Comparison of ENCODE assay signal across 8 cellular contexts in genomic region chr7:27095050-27095896, GRCh38. TPM values are rescaled to one million over a fixed set of nuclear protein-coding genes. Genes with fewer than 3 reads are reported as not detected.
DNase-seq lines count a peak whose midpoint lies in the region; ATAC-seq and TF ChIP-seq lines count a peak whose summit lies in the region.

No MANE protein-coding gene starts in this region.

- H3K36me3 Mint-ChIP-seq in Caco-2 (ENCODE audit: insufficient read depth, unreplicated experiment) = peaks cover 23% of the 10 kb centered on the region
- H3K36me3 Mint-ChIP-seq in activated T-cell treated with anti-CD3 and anti-CD28 coated beads, Interleukin-2, amount 50 U/mL, for 72 hours (ENCODE audit: insufficient read depth in 2 of 2) = peaks cover 0 to 10% of the 10 kb centered on the region in 2 donors

- peaks cover 57% of the 10 kb centered on the region for H3K4me1 Mint-ChIP-seq in Caco-2 (ENCODE audit: low read depth, unreplicated experiment)
- peaks cover 42% of the 10 kb centered on the region for H3K4me1 Mint-ChIP-seq in activated T-cell treated with anti-CD3 and anti-CD28 coated beads, Interleukin-2, amount 50 U/mL, for 72 hours (ENCODE audit: low read depth)

- no peaks in the 10 kb centered on the region for H3K9me3 Mint-ChIP-seq in Caco-2 (ENCODE audit: unreplicated experiment)
- H3K9me3 Mint-ChIP-seq in activated T-cell treated with anti-CD3 and anti-CD28 coated beads, Interleukin-2, amount 50 U/mL, for 72 hours = no peaks in the 10 kb centered on the region

- H3K36me3 ChIP-seq in Caco-2 (ENCODE audit: control insufficient read depth, insufficient read depth, low read length) (no peaks in the 10 kb centered on the region), upper lobe of left lung (no peaks in the 10 kb centered on the region)

- H3K9me3 ChIP-seq in Caco-2 (no peaks in the 10 kb centered on the region), upper lobe of left lung (no peaks in the 10 kb centered on the region)

- intact Hi-C loops in Caco-2 (cut with micrococcal nuclease; ENCODE audit: unreplicated experiment) (no loop called here), sciatic nerve (cut with DNase I) (no loop called here)

- DNase-seq in Caco-2 = no peak
- peak; percentile 33 to 43 for DNase-seq in activated T-cell treated with anti-CD3 and anti-CD28 coated beads, Interleukin-2, amount 50 U/mL, for 72 hours
- peak; percentile 80 for DNase-seq in left kidney (ENCODE audit: low read depth, low spot score)
- DNase-seq in upper lobe of left lung = peak in 1 of 2 donors; percentile 86
- no peak for DNase-seq in stimulated activated naive CD4-positive, alpha-beta T cell treated with Interleukin-2 at 50 U/mL for 16 hours (lab: John Stamatoyannopoulos, UW)
- no peak for DNase-seq in sciatic nerve (ENCODE audit: low spot score)
- DNase-seq in HuH-7 (ENCODE audit: low spot score) = no peak

- TSS peak; percentile 71 for BruUV-seq in Caco-2 (replicated peaks; lab: Mats Ljungman, UMichigan)

- H3K4me3 ChIP-seq in Caco-2 (ENCODE audit: low read depth, low read length) (peak overlapping the region; percentile 86), upper lobe of left lung (peak overlapping the region in 3 of 4 donors; percentile 80 to 93 (median 85))

- 18 to 36% methylated on average over 19 to 33 of the region's 33 CpGs for WGBS in upper lobe of left lung, 2 donors

- H3K4me1 ChIP-seq in Caco-2 (peaks cover 17% of the 10 kb centered on the region), upper lobe of left lung (peaks cover 4 to 24% (median 14%) of the 10 kb centered on the region in 4 donors)

- H3K27me3 ChIP-seq in Caco-2 (replicated peaks; ENCODE audit: control insufficient read depth, insufficient read depth, low read length) (no peaks in the 10 kb centered on the region), upper lobe of left lung (peaks cover 0 to 13% (median 4%) of the 10 kb centered on the region in 4 donors)

- POLR2A ChIA-PET in Caco-2 (lab: Charles Lee) = interaction anchor here (0.7 to 1.7 kb wide), 2 partner anchors 14 to 394 kb away, joined by 8 to 10 read pairs; no protein-coding TSS in a partner anchor

- peak overlapping the region; percentile 87 for H3K4me3 Mint-ChIP-seq in Caco-2 (ENCODE audit: unreplicated experiment)
- H3K4me3 Mint-ChIP-seq in activated T-cell treated with anti-CD3 and anti-CD28 coated beads, Interleukin-2, amount 50 U/mL, for 72 hours = peak overlapping the region; percentile 87 to 89

- peak; percentile 4 for ATAC-seq in HG02938 (IDR thresholded peaks at IDR 0.05; ENCODE audit: unreplicated experiment)
- peak; percentile 31 to 41 for ATAC-seq in activated T-cell treated with anti-CD3 and anti-CD28 coated beads, Interleukin-2, amount 50 U/mL, for 72 hours (replicated peaks in 1 of 2)
- ATAC-seq in upper lobe of left lung (ENCODE audit: low FRiP score in 2 of 2) = no peak
- no peak for ATAC-seq in sciatic nerve

- TF ChIP-seq POLR2A in upper lobe of left lung (IDR thresholded peaks at IDR 0.05) = no peak

- CTCF ChIA-PET in Caco-2 (lab: Charles Lee) = interaction anchor here (1.1 kb wide), 1 partner anchor 16 kb away, joined by 3 read pairs; no protein-coding TSS in a partner anchor

- H3K27ac Mint-ChIP-seq in Caco-2 (ENCODE audit: unreplicated experiment) = peak overlapping the region; percentile 74
- H3K27ac Mint-ChIP-seq in activated T-cell treated with anti-CD3 and anti-CD28 coated beads, Interleukin-2, amount 50 U/mL, for 72 hours = peak overlapping the region; percentile 73

- peak overlapping the region in 1 of 4 donors; percentile 94 for H3K27ac ChIP-seq in upper lobe of left lung

- TF ChIP-seq EP300 in upper lobe of left lung (IDR thresholded peaks at IDR 0.05) = no peak

- no peaks in the 10 kb centered on the region for H3K27me3 Mint-ChIP-seq in Caco-2 (ENCODE audit: insufficient read depth, unreplicated experiment)
- peaks cover 85% of the 10 kb centered on the region for H3K27me3 Mint-ChIP-seq in activated T-cell treated with anti-CD3 and anti-CD28 coated beads, Interleukin-2, amount 50 U/mL, for 72 hours (ENCODE audit: low read depth)

- TF ChIP-seq CTCF in Caco-2 (IDR thresholded peaks at IDR 0.05; ENCODE audit: insufficient read depth in 1 of 2, low read depth in 1 of 2, low read length in 1 of 2, severe bottlenecking in 1 of 2, unreplicated experiment in 1 of 2) (no peak), upper lobe of left lung (IDR thresholded peaks at IDR 0.05) (no peak)

RNA-seq across cellular contexts. Expression of gene HOXA1, which starts 0.5 kb away (rescaled TPM):
- total RNA-seq in Caco-2 (2022) (18.5 and 18.8 TPM in 2 replicates), upper lobe of left lung (1 to 10 TPM in 1 of 6 donors, under 1 TPM in 2, not detected in 3; 0.46 to 2.1 (median 0.64) TPM), sciatic nerve (0.98 TPM)
- total RNA-seq in activated T-cell treated with anti-CD3 and anti-CD28 coated beads, Interleukin-2, amount 50 U/mL, for 72 hours = under 1 TPM; 0.58 to 0.69 TPM

RNA-seq across cellular contexts. Expression of gene HOXA2, which starts 7.2 kb away (rescaled TPM):
- total RNA-seq in Caco-2 (2022) (1.5 and 1.8 TPM in 2 replicates), upper lobe of left lung (1 to 10 TPM in 2 of 6 donors, under 1 TPM in 3, not detected in 1; 0.30 to 3.0 (median 0.86) TPM), sciatic nerve (3.9 TPM)
- not detected for total RNA-seq in activated T-cell treated with anti-CD3 and anti-CD28 coated beads, Interleukin-2, amount 50 U/mL, for 72 hours

RNA-seq across cellular contexts. Expression of gene HOXA4, which starts 35.3 kb away (rescaled TPM):
- total RNA-seq in Caco-2 (2022) = 4.8 and 5.5 TPM in 2 replicates
- under 1 TPM in 1 of 2 donors, not detected in 1; 0.79 TPM for total RNA-seq in activated T-cell treated with anti-CD3 and anti-CD28 coated beads, Interleukin-2, amount 50 U/mL, for 72 hours
- 10 to 100 TPM in 1 of 6 donors, 1 to 10 TPM in 5; 1.5 to 10.5 (median 6.2) TPM for total RNA-seq in upper lobe of left lung
- 10.0 TPM for total RNA-seq in sciatic nerve

RNA-seq across cellular contexts. Expression of gene HOXA5, which starts 48.2 kb away (rescaled TPM):
- total RNA-seq in Caco-2 (2022) = 4.3 and 4.9 TPM in 2 replicates
- total RNA-seq in activated T-cell treated with anti-CD3 and anti-CD28 coated beads, Interleukin-2, amount 50 U/mL, for 72 hours = under 1 TPM in 1 of 2 donors, not detected in 1; 0.14 TPM
- 10 to 100 TPM in 5 of 6 donors, 1 to 10 TPM in 1; 7.8 to 79.9 (median 16.9) TPM for total RNA-seq in upper lobe of left lung
- total RNA-seq in sciatic nerve = 20.1 TPM

RNA-seq across cellular contexts. Expression of gene HOXA6, which starts 52.3 kb away (rescaled TPM):
- total RNA-seq in Caco-2 (2022) = 5.6 and 8.1 TPM in 2 replicates
- total RNA-seq in activated T-cell treated with anti-CD3 and anti-CD28 coated beads, Interleukin-2, amount 50 U/mL, for 72 hours = under 1 TPM in 1 of 2 donors, not detected in 1; 0.31 TPM
- 1 to 10 TPM in 4 of 6 donors, under 1 TPM in 1, not detected in 1; 0.61 to 8.4 (median 4.0) TPM for total RNA-seq in upper lobe of left lung
- 15.8 TPM for total RNA-seq in sciatic nerve

Comparison
In these comparisons a context has a peak if more than half of its experiments do, and no peak if none do; other contexts are left out.
1. DNase-seq: peak in activated T-cell treated with anti-CD3 and anti-CD28 coated beads, Interleukin-2, amount 50 U/mL, for 72 hours (2 of 2) and left kidney (single experiment); none in Caco-2 (0 of 2), stimulated activated naive CD4-positive, alpha-beta T cell treated with Interleukin-2 at 50 U/mL for 16 hours (single experiment), sciatic nerve (single experiment) and HuH-7 (single experiment).
2. ATAC-seq: peak in HG02938 (single experiment) and activated T-cell treated with anti-CD3 and anti-CD28 coated beads, Interleukin-2, amount 50 U/mL, for 72 hours (2 of 2); none in upper lobe of left lung (0 of 2) and sciatic nerve (single experiment).